In the genomic region with DNA sequence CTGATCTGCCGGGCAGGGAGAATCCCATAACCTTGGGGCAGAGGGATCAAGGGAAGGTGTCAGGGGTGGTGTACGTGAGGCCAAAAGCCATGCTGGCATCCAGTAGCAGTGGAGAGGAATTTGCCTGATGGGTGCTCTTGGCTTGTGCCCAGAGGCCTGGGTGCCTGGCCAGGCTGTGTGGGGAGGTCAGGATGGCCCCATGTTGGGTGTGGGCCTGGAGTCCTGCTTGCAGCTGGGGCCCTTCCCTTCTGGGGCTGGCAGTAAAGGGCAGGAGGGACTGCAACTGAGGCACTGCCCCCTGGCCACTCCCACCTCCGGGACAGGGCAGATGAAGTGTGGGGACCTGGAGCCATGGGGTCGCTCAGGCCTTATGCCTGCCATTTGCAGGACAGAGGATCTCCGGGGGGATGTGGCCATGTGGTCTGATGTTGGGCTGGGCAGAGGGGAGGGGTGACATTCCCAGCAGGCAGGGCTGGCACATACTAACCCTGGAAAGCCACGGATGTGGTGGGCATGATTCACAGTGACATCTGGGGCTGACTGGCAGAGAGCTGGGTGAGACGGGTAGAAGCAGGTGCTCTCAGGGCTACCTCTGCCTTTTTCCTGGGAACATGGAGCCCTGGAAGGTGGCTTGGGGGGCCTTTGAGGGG, we compare ENCODE assay signal across 10 cellular contexts. TPM values are rescaled to one million over a fixed set of nuclear protein-coding genes. Genes with fewer than 3 reads are reported as not detected.
A peak's percentile ranks its signal among the peaks of the same experiment; 100 is the strongest.
DNase-seq lines count a peak whose midpoint lies in the region; ATAC-seq lines count a peak whose summit lies in the region.
"Had no signal": no experiment of that assay in that cellular context is flagged by ENCODE, and none has a peak within 500 bp of the region (broad histone marks: within the 10 kb centered on the region; RNA-seq: fewer than 3 reads in every experiment).

No MANE protein-coding gene starts in this region.

- H3K4me3 ChIP-seq in BLaER1 treated with 17β-estradiol and CSF1 and Interleukin-3, amounts not matched to agents 10 nM and 100 nM, result peak overlapping the region; percentile 93 to 100 (median 98)
- no peak overlapping the region for H3K4me3 ChIP-seq in muscle layer of colon (ENCODE audit: low read depth in 1 of 2, low read length in 2 of 2)

- peaks cover 63 to 87% (median 72%) of the 10 kb centered on the region in 10 experiments for H3K4me1 ChIP-seq in BLaER1 treated with 17β-estradiol and CSF1 and Interleukin-3, amounts not matched to agents 10 nM and 100 nM
- peaks cover under 1% of the 10 kb centered on the region for H3K4me1 ChIP-seq in muscle layer of colon (ENCODE audit: insufficient read depth, low read length)

- no peaks in the 10 kb centered on the region for H3K9me3 ChIP-seq in BLaER1 treated with 17β-estradiol and CSF1 and Interleukin-3, amounts not matched to agents 10 nM and 100 nM (replicated peaks in 1 of 11)
- H3K9me3 ChIP-seq in muscle layer of colon (ENCODE audit: low read length), result no peaks in the 10 kb centered on the region

- CTCF ChIA-PET in activated naive CD4-positive, alpha-beta T cell treated with anti-CD3 and anti-CD28 coated beads for 36 hours (lab: Charles Lee), result interaction anchor here (0.8 to 15.6 kb wide), 10 partner anchors 8 to 90 kb away, joined by 3 to 412 read pairs (median 4); a partner anchor contains a TSS

- H3K27ac Mint-ChIP-seq in activated naive CD4-positive, alpha-beta T cell treated with anti-CD3 and anti-CD28 coated beads for 36 hours, result peak overlapping the region; percentile 100
- H3K27ac Mint-ChIP-seq: endodermal cell had no signal

- H3K4me1 Mint-ChIP-seq in activated naive CD4-positive, alpha-beta T cell treated with anti-CD3 and anti-CD28 coated beads for 36 hours (ENCODE audit: low read depth), result peaks cover 57% of the 10 kb centered on the region

- no peaks in the 10 kb centered on the region for H3K27me3 ChIP-seq in BLaER1 treated with 17β-estradiol and CSF1 and Interleukin-3, amounts not matched to agents 10 nM and 100 nM
- H3K27me3 ChIP-seq in muscle layer of colon (ENCODE audit: control insufficient read depth in 1 of 2, insufficient read depth in 2 of 2, low read length in 2 of 2), result peaks cover 0 to 15% of the 10 kb centered on the region in 2 donors

- peak overlapping the region; percentile 90 to 100 (median 99) for H3K27ac ChIP-seq in BLaER1 treated with 17β-estradiol and CSF1 and Interleukin-3, amounts not matched to agents 10 nM and 100 nM
- H3K27ac ChIP-seq in muscle layer of colon (ENCODE audit: low read depth, low read length), result peak overlapping the region; percentile 14

- no peaks in the 10 kb centered on the region for H3K27me3 Mint-ChIP-seq in activated naive CD4-positive, alpha-beta T cell treated with anti-CD3 and anti-CD28 coated beads for 36 hours (ENCODE audit: low read depth)

- peaks cover 40% of the 10 kb centered on the region for H3K36me3 Mint-ChIP-seq in activated naive CD4-positive, alpha-beta T cell treated with anti-CD3 and anti-CD28 coated beads for 36 hours (ENCODE audit: low read depth)

- intact Hi-C loops in activated naive CD4-positive, alpha-beta T cell treated with anti-CD3 and anti-CD28 coated beads for 36 hours (cut with micrococcal nuclease), result loop anchor here (2.0 to 10.0 kb wide), 4 partner anchors 38 to 1010 kb away; a partner anchor contains a TSS

- DNase-seq in NCI-H1694 (lab: John Stamatoyannopoulos, UW) (peak; percentile 12), DMS114 treated with DMSO at 0.1 percent for 48 hours (lab: John Stamatoyannopoulos, UW; ENCODE audit: unreplicated experiment) (no peak), DMS53 (lab: John Stamatoyannopoulos, UW) (no peak), SK-N-DZ (ENCODE audit: low spot score) (no peak)
- DNase-seq in activated naive CD4-positive, alpha-beta T cell treated with anti-CD3 and anti-CD28 coated beads for 36 hours, result peak; percentile 77
- DNase-seq: NCI-H1092 had no signal

- no peak for ATAC-seq in HG03039 (IDR thresholded peaks at IDR 0.05; ENCODE audit: unreplicated experiment)

- peak overlapping the region; percentile 90 to 99 (median 97) for H3K9ac ChIP-seq in BLaER1 treated with 17β-estradiol and CSF1 and Interleukin-3, amounts not matched to agents 10 nM and 100 nM
- no peak overlapping the region for H3K9ac ChIP-seq in muscle layer of colon (ENCODE audit: low read length)

- peaks cover 0 to 37% (median 5%) of the 10 kb centered on the region in 11 experiments; a peak in 10 of 22 replicates for H3K36me3 ChIP-seq in BLaER1 treated with 17β-estradiol and CSF1 and Interleukin-3, amounts not matched to agents 10 nM and 100 nM
- H3K36me3 ChIP-seq in muscle layer of colon (ENCODE audit: insufficient read depth, low read length), result no peaks in the 10 kb centered on the region

- peaks cover 0 to 5% (median 2%) of the 10 kb centered on the region in 11 experiments; a peak in 5 of 22 replicates for H4K20me1 ChIP-seq in BLaER1 treated with 17β-estradiol and CSF1 and Interleukin-3, amounts not matched to agents 10 nM and 100 nM

- no peaks in the 10 kb centered on the region for H3K9me3 Mint-ChIP-seq in activated naive CD4-positive, alpha-beta T cell treated with anti-CD3 and anti-CD28 coated beads for 36 hours
- H3K9me3 Mint-ChIP-seq: endodermal cell had no signal

- H3K4me2 ChIP-seq in BLaER1 treated with 17β-estradiol and CSF1 and Interleukin-3, amounts not matched to agents 10 nM and 100 nM, result peak overlapping the region; percentile 98 to 100 (median 100)

- peak overlapping the region; percentile 100 for H3K4me3 Mint-ChIP-seq in activated naive CD4-positive, alpha-beta T cell treated with anti-CD3 and anti-CD28 coated beads for 36 hours
- H3K4me3 Mint-ChIP-seq: endodermal cell had no signal

RNA-seq across cellular contexts. Expression of a gene that starts 3.5 kb away (rescaled TPM):
- 100 to 1,000 TPM; 228 to 242 TPM for total RNA-seq in activated naive CD4-positive, alpha-beta T cell treated with anti-CD3 and anti-CD28 coated beads for 36 hours
- 1.7 and 1.9 TPM in 2 replicates for polyA plus RNA-seq in SK-N-DZ (2014; cell fraction: cytosol; rRNA removed)
- polyA plus RNA-seq in SK-N-DZ (2014; cell fraction: nucleus; rRNA removed), result 3.2 and 6.7 TPM in 2 replicates

RNA-seq across cellular contexts. Expression of a gene that starts 36.7 kb away (rescaled TPM):
- under 1 TPM in 1 of 2 experiments, not detected in 1; 0.12 TPM for total RNA-seq in activated naive CD4-positive, alpha-beta T cell treated with anti-CD3 and anti-CD28 coated beads for 36 hours
- not detected in 2 replicates for polyA plus RNA-seq in SK-N-DZ (2014; cell fraction: cytosol; rRNA removed)
- not detected in 2 replicates for polyA plus RNA-seq in SK-N-DZ (2014; cell fraction: nucleus; rRNA removed)

Comparison
In these comparisons a context has a peak if more than half of its experiments do, and no peak if none do; other contexts are left out.
1. H3K4me3 ChIP-seq: peak in BLaER1 treated with 17β-estradiol and CSF1 and Interleukin-3, amounts not matched to agents 10 nM and 100 nM (10 of 10); none in muscle layer of colon (0 of 2).
2. DNase-seq: peak in NCI-H1694 (single experiment) and activated naive CD4-positive, alpha-beta T cell treated with anti-CD3 and anti-CD28 coated beads for 36 hours (single experiment); none in DMS114 treated with DMSO at 0.1 percent for 48 hours (single experiment), DMS53 (single experiment) and SK-N-DZ (single experiment).